In the genomic region with DNA sequence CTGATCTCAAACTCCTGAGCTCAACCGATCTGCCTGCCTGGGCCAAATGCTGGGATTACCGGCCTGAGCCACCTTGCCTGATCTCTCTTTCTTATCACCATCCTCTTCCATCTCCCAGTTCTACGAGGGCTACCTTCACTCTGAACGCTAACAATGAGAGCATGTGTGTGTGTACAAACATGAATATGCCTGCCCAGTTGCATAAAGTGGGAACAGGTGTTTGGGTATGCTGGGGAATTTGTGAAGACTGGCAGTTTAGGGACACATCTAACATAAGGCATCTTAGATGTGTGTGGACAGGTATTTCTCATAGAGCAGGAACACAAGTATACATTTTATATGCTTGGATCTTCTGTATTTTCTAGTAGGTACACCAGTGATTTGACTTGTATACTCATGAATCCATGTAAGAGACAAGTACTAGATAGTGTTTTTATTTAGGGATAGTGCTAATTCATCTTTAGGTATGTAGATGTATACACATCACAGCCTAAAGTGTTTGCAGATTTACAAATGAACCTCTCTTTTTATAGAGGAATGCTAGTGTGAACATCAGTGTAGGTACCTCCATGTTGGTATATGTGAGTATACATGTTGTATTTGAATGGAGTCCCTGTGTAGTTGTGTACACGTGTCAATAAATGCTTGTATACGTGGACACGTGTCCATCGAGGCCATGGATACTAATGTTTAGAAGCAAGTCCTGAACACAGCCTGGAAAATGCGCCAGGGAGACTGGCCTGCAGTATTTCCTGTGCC, we compare ENCODE assay signal across 1 cellular context.
TF ChIP-seq lines count a peak whose summit lies in the region.

No MANE protein-coding gene starts in this region.

TF ChIP-seq in endothelial cell of umbilical vein, 7 proteins besides CTCF, POLR2A, EP300 and RAD21 (continued from another document):
- TF ChIP-seq MAX (IDR thresholded peaks at IDR 0.05; ENCODE audit: insufficient read depth, insufficient read length) = peak; percentile 42
- no peak for TF ChIP-seq JUN (IDR thresholded peaks at IDR 0.05; ENCODE audit: borderline replicate concordance, insufficient read depth, insufficient read length, low read depth)
